In genomic region chr7:129317450-129317849, GRCh38 we compare ENCODE assay signal across 1 cellular context.
TF ChIP-seq lines count a peak whose summit lies in the region.

No MANE protein-coding gene starts in this region.

TF ChIP-seq in GM23338, 12 proteins besides CTCF, POLR2A, EP300 and RAD21 (continued from another document):
- TF ChIP-seq, protein P1, sequence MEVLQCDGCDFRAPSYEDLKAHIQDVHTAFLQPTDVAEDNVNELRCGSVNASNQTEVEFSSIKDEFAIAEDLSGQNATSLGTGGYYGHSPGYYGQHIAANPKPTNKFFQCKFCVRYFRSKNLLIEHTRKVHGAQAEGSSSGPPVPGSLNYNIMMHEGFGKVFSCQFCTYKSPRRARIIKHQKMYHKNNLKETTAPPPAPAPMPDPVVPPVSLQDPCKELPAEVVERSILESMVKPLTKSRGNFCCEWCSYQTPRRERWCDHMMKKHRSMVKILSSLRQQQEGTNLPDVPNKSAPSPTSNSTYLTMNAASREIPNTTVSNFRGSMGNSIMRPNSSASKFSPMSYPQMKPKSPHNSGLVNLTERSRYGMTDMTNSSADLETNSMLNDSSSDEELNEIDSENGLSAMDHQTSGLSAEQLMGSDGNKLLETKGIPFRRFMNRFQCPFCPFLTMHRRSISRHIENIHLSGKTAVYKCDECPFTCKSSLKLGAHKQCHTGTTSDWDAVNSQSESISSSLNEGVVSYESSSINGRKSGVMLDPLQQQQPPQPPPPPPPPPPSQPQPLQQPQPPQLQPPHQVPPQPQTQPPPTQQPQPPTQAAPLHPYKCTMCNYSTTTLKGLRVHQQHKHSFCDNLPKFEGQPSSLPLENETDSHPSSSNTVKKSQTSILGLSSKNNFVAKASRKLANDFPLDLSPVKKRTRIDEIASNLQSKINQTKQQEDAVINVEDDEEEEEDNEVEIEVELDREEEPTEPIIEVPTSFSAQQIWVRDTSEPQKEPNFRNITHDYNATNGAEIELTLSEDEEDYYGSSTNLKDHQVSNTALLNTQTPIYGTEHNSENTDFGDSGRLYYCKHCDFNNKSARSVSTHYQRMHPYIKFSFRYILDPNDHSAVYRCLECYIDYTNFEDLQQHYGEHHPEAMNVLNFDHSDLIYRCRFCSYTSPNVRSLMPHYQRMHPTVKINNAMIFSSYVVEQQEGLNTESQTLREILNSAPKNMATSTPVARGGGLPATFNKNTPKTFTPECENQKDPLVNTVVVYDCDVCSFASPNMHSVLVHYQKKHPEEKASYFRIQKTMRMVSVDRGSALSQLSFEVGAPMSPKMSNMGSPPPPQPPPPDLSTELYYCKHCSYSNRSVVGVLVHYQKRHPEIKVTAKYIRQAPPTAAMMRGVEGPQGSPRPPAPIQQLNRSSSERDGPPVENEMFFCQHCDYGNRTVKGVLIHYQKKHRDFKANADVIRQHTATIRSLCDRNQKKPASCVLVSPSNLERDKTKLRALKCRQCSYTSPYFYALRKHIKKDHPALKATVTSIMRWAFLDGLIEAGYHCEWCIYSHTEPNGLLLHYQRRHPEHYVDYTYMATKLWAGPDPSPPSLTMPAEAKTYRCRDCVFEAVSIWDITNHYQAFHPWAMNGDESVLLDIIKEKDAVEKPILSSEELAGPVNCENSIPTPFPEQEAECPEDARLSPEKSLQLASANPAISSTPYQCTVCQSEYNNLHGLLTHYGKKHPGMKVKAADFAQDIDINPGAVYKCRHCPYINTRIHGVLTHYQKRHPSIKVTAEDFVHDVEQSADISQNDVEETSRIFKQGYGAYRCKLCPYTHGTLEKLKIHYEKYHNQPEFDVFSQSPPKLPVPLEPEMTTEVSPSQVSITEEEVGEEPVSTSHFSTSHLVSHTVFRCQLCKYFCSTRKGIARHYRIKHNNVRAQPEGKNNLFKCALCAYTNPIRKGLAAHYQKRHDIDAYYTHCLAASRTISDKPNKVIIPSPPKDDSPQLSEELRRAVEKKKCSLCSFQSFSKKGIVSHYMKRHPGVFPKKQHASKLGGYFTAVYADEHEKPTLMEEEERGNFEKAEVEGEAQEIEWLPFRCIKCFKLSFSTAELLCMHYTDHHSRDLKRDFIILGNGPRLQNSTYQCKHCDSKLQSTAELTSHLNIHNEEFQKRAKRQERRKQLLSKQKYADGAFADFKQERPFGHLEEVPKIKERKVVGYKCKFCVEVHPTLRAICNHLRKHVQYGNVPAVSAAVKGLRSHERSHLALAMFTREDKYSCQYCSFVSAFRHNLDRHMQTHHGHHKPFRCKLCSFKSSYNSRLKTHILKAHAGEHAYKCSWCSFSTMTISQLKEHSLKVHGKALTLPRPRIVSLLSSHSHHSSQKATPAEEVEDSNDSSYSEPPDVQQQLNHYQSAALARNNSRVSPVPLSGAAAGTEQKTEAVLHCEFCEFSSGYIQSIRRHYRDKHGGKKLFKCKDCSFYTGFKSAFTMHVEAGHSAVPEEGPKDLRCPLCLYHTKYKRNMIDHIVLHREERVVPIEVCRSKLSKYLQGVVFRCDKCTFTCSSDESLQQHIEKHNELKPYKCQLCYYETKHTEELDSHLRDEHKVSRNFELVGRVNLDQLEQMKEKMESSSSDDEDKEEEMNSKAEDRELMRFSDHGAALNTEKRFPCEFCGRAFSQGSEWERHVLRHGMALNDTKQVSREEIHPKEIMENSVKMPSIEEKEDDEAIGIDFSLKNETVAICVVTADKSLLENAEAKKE (CRISPR knock-in tag; IDR thresholded peaks at IDR 0.05) = no peak
- TF ChIP-seq EZH2 (IDR thresholded peaks at IDR 0.05; ENCODE audit: low read depth, unreplicated experiment) (no peak), EZH2phosphoT487 (IDR thresholded peaks at IDR 0.05; ENCODE audit: unreplicated experiment) (no peak), JUNB (IDR thresholded peaks at IDR 0.05; ENCODE audit: unreplicated experiment) (no peak), ZNF114 (CRISPR knock-in tag; IDR thresholded peaks at IDR 0.05) (no peak), NANOG (IDR thresholded peaks at IDR 0.05; ENCODE audit: borderline replicate concordance) (no peak)
